ENCODE assay signal across 9 cellular contexts in the genomic region with DNA sequence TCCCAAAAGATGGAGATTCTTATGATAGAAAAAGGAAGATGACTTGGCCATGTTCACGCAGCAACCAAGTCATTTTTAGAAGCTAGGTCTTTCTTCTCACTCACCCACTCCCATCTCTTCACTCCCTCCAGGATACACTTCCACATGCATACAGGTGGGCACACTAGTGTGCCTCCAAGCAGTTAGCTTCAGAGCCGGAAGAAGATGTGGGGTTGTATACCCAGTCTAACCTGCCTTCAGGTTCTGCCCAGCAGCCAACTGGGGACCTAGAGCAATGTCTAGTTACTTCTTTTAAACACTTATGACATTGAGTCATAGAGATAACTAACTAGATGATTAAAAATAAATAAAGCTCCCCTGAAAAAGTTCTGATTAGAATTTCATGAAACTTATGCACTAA. TPM values are rescaled to one million over a fixed set of nuclear protein-coding genes. Genes with fewer than 3 reads are reported as not detected.
DNase-seq lines count a peak whose midpoint lies in the region; ATAC-seq, FAIRE-seq and TF ChIP-seq lines count a peak whose summit lies in the region.
"Had no signal": no experiment of that assay in that cellular context is flagged by ENCODE, and none has a peak within 500 bp of the region (broad histone marks: within the 10 kb centered on the region; RNA-seq: fewer than 3 reads in every experiment).

No MANE protein-coding gene starts in this region.

- H3K4me2 ChIP-seq in GM12878 (ENCODE audit: control insufficient read depth, insufficient read depth), result peak overlapping the region; percentile 90
- H3K4me2 ChIP-seq in PC-9, result no peak overlapping the region
- H3K4me2 ChIP-seq in SK-N-SH, result no peak overlapping the region

- peak; percentile 35 for ATAC-seq in HG03354 (IDR thresholded peaks at IDR 0.05; ENCODE audit: poor library complexity, severe bottlenecking, unreplicated experiment)
- peak; percentile 57 for ATAC-seq in GM12878
- ATAC-seq in HG02571 (IDR thresholded peaks at IDR 0.05; ENCODE audit: unreplicated experiment), result no peak
- no peak for ATAC-seq in HG03025 (IDR thresholded peaks at IDR 0.05; ENCODE audit: low FRiP score, unreplicated experiment)

- H3K27ac ChIP-seq in GM12878 (ENCODE audit: control insufficient read depth, insufficient read depth), result peak overlapping the region; percentile 95
- peak overlapping the region in 3 of 4 donors; percentile 12 to 79 (median 74) for H3K27ac ChIP-seq in sigmoid colon
- no peak overlapping the region for H3K27ac ChIP-seq in PC-9
- no peak overlapping the region for H3K27ac ChIP-seq in SK-N-SH (ENCODE audit: low read depth in 2 of 2, low read length in 1 of 2)
- H3K27ac ChIP-seq: WERI-Rb-1 had no signal

- BruUV-seq in GM12878 (replicated peaks; lab: Mats Ljungman, UMichigan), result no TSS peak
- BruUV-seq in PC-9 (replicated peaks; lab: Mats Ljungman, UMichigan), result no TSS peak

- no peaks in the 10 kb centered on the region for H3K9me2 ChIP-seq in PC-9 (ENCODE audit: insufficient read depth)
- H3K9me2 ChIP-seq in SK-N-SH, result no peaks in the 10 kb centered on the region

- CTCF ChIA-PET in GM12878 (lab: Yijun Ruan, JAX) (interaction anchor here (0.7 to 2.7 kb wide), 8 partner anchors 11 to 85 kb away, joined by 3 to 11 read pairs (median 4); no protein-coding TSS in a partner anchor), PC-9 (lab: Charles Lee) (no interaction called here), SK-N-SH (lab: Yijun Ruan, JAX) (interaction anchor here (0.9 kb wide), 1 partner anchor 14 kb away, joined by 3 read pairs; no protein-coding TSS in a partner anchor)

- RAD21 ChIA-PET in GM12878 (lab: Charles Lee; ENCODE audit: unreplicated experiment), result interaction anchor here (0.9 to 6.0 kb wide), 11 partner anchors 12 to 105 kb away, joined by 3 to 71 read pairs (median 5); no protein-coding TSS in a partner anchor

- TF ChIP-seq POLR2A in GM12878 (IDR thresholded peaks at IDR 0.05; ENCODE audit: low read depth, low read length) (0 out of 2 replicates have a peak, but pooled peaks have one; percentile 34), sigmoid colon (IDR thresholded peaks at IDR 0.05) (no peak)

- H3F3A ChIP-seq in PC-9 (ENCODE audit: insufficient read depth, low read depth) (peaks cover 10% of the 10 kb centered on the region), SK-N-SH (replicated peaks; ENCODE audit: insufficient read depth) (no peaks in the 10 kb centered on the region)

- H3K4me3 ChIP-seq in GM12878 (peak overlapping the region; percentile 81), sigmoid colon (peak overlapping the region in 2 of 4 donors; percentile 26 to 29), PC-9 (no peak overlapping the region), SK-N-SH (ENCODE audit: low read depth in 2 of 2, low read length in 1 of 2) (no peak overlapping the region)

- SMC1A ChIA-PET in GM12878 (lab: Charles Lee; ENCODE audit: uncharacterized antibody, unreplicated experiment), result interaction anchor here (0.7 to 7.4 kb wide), 22 partner anchors 11 to 75 kb away, joined by 3 to 130 read pairs (median 7); no protein-coding TSS in a partner anchor

- no peak for TF ChIP-seq CTCF in GM12878 (IDR thresholded peaks at IDR 0.05 in 2 of 3, conservative IDR thresholded peaks at IDR 0.05 in 1 of 3; ENCODE audit: control insufficient read depth in 2 of 3, extremely low read depth in 1 of 3, insufficient read depth in 1 of 3, low read depth in 3 of 3, low read length in 3 of 3)
- TF ChIP-seq CTCF in sigmoid colon (IDR thresholded peaks at IDR 0.05), result no peak
- TF ChIP-seq CTCF in PC-9 (conservative IDR thresholded peaks at IDR 0.05), result no peak
- no peak for TF ChIP-seq CTCF in SK-N-SH (IDR thresholded peaks at IDR 0.05)

- POLR2A ChIA-PET in GM12878 (lab: Charles Lee) (interaction anchor here (0.6 to 4.7 kb wide), 13 partner anchors 9 to 105 kb away, joined by 3 to 25 read pairs (median 4); partner anchors contain the start of gene TANK), PC-9 (lab: Charles Lee; ENCODE audit: unreplicated experiment) (no interaction called here), SK-N-SH (lab: Yijun Ruan, JAX) (no interaction called here)

- FAIRE-seq in GM18507 (lab: Jason Lieb, UNC), result peak; percentile 68
- no peak for FAIRE-seq in GM12878 (lab: Jason Lieb, UNC)

- H4K20me1 ChIP-seq in GM12878 (ENCODE audit: control insufficient read depth, insufficient read depth) (no peaks in the 10 kb centered on the region), PC-9 (ENCODE audit: insufficient read depth) (no peaks in the 10 kb centered on the region), SK-N-SH (ENCODE audit: insufficient read depth) (no peaks in the 10 kb centered on the region)

- H3K4me1 ChIP-seq in GM12878 (ENCODE audit: control insufficient read depth, insufficient read depth, low read length) (no peaks in the 10 kb centered on the region), sigmoid colon (peaks cover 0 to 64% (median 45%) of the 10 kb centered on the region in 4 donors), PC-9 (replicated peaks; ENCODE audit: insufficient read depth) (peaks cover 37% of the 10 kb centered on the region), SK-N-SH (ENCODE audit: control insufficient read depth in 1 of 2, insufficient read depth in 2 of 2, low read depth in 1 of 2, low read length in 1 of 2) (peaks cover 7 to 17% of the 10 kb centered on the region in 2 experiments; a peak in 3 of 4 replicates)

- H3K79me2 ChIP-seq in GM12878 (ENCODE audit: control insufficient read depth, insufficient read depth, low read length), result peaks cover 67% of the 10 kb centered on the region
- H3K79me2 ChIP-seq in PC-9 (ENCODE audit: low read depth), result no peaks in the 10 kb centered on the region
- no peaks in the 10 kb centered on the region for H3K79me2 ChIP-seq in SK-N-SH (ENCODE audit: insufficient read depth)

- TF ChIP-seq RAD21 in GM12878 (IDR thresholded peaks at IDR 0.05; ENCODE audit: insufficient read depth, low read depth, low read length) (no peak), SK-N-SH (IDR thresholded peaks at IDR 0.05; ENCODE audit: low read length) (no peak)

- no peak for TF ChIP-seq EP300 in GM12878 (IDR thresholded peaks at IDR 0.05; ENCODE audit: borderline replicate concordance in 1 of 2, control insufficient read depth in 1 of 2, low read depth in 2 of 2, low read length in 2 of 2)
- TF ChIP-seq EP300 in sigmoid colon (IDR thresholded peaks at IDR 0.05), result no peak
- TF ChIP-seq EP300 in SK-N-SH (IDR thresholded peaks at IDR 0.05; ENCODE audit: borderline replicate concordance in 1 of 2, low read depth in 1 of 2, low read length in 1 of 2), result no peak

- H3K9me3 ChIP-seq in GM12878 (replicated peaks; ENCODE audit: control insufficient read depth, insufficient read depth, low read length) (no peaks in the 10 kb centered on the region; the same call in 1 of the 3 replicates), sigmoid colon (no peaks in the 10 kb centered on the region), PC-9 (ENCODE audit: insufficient read depth, low read depth) (no peaks in the 10 kb centered on the region), SK-N-SH (no peaks in the 10 kb centered on the region)

- H3K27me3 ChIP-seq in GM12878 (replicated peaks in 1 of 2; ENCODE audit: control insufficient read depth in 2 of 2, insufficient read depth in 2 of 2, low read length in 1 of 2), result no peaks in the 10 kb centered on the region
- H3K27me3 ChIP-seq in sigmoid colon, result no peaks in the 10 kb centered on the region
- no peaks in the 10 kb centered on the region for H3K27me3 ChIP-seq in PC-9 (ENCODE audit: insufficient read depth, low read depth)
- H3K27me3 ChIP-seq in SK-N-SH (ENCODE audit: insufficient read depth), result no peaks in the 10 kb centered on the region

- no peaks in the 10 kb centered on the region for H3K36me3 ChIP-seq in GM12878 (ENCODE audit: control insufficient read depth in 2 of 2, insufficient read depth in 2 of 2, low read length in 1 of 2)
- no peaks in the 10 kb centered on the region for H3K36me3 ChIP-seq in sigmoid colon
- no peaks in the 10 kb centered on the region for H3K36me3 ChIP-seq in PC-9 (ENCODE audit: low read depth)
- H3K36me3 ChIP-seq in SK-N-SH (replicated peaks in 1 of 2; ENCODE audit: control insufficient read depth in 1 of 2, insufficient read depth in 2 of 2, low read length in 1 of 2), result no peaks in the 10 kb centered on the region
- H3K36me3 ChIP-seq: WERI-Rb-1 had no signal

- peak overlapping the region; percentile 77 for H3K9ac ChIP-seq in GM12878 (ENCODE audit: control insufficient read depth, insufficient read depth, low read length)
- H3K9ac ChIP-seq in SK-N-SH, result no peak overlapping the region

- no peak for DNase-seq in GM18507 (ENCODE audit: extremely low spot score, insufficient read length, low read depth)
- DNase-seq in GM12878 (ENCODE audit: low read depth, low spot score), result no peak
- no peak for DNase-seq in sigmoid colon
- DNase-seq in PC-9, result no peak
- DNase-seq in SK-N-SH, result no peak
- DNase-seq: WERI-Rb-1 had no signal

- WGBS in GM12878 (ENCODE audit: insufficient coverage, insufficient replicate concordance, low lambda C conversion rate, missing lambda C conversion rate), result 3% methylated on average over 2 of the region's 2 CpGs
- WGBS in sigmoid colon, 2 donors, result 61 to 86% methylated on average over 2 of the region's 2 CpGs
- 96% methylated on average over 2 of the region's 2 CpGs for WGBS in SK-N-SH (ENCODE audit: low lambda C conversion rate)

- in situ Hi-C loops in GM12878 (cut with MboI), result no loop called here

- intact Hi-C loops in GM12878 (cut with micrococcal nuclease; ENCODE audit: unreplicated experiment) (loop anchor here (5.0 kb wide), 1 partner anchor 34 kb away; no protein-coding TSS in a partner anchor), sigmoid colon (cut with DNase I) (loop anchor here (2.0 kb wide), 1 partner anchor 20 kb away; no protein-coding TSS in a partner anchor), PC-9 (cut with micrococcal nuclease; ENCODE audit: unreplicated experiment) (no loop called here)

- H2AFZ ChIP-seq in GM12878 (ENCODE audit: control insufficient read depth, low read depth, low read length) (no peak overlapping the region), PC-9 (no peak overlapping the region), SK-N-SH (ENCODE audit: low read depth) (no peak overlapping the region)

RNA-seq across cellular contexts. Expression of gene TANK, which starts 21.8 kb away (rescaled TPM):
- 423 and 495 TPM in 2 replicates for total RNA-seq in GM12878 (2013; cell fraction: nucleolus; rRNA removed)
- total RNA-seq in GM12878 (2014; rRNA removed), result 73.1 and 79.9 TPM in 2 replicates
- total RNA-seq in GM12878 (2014; rRNA removed; fragmentation: Illumina TruSeq; extraction: Trizol), result 107 and 110 TPM in 2 replicates
- total RNA-seq in GM12878 (2021), result 56.6 and 64.2 TPM in 2 replicates
- 28.9 TPM for polyA plus RNA-seq in GM12878 (2011; ENCODE audit: low read depth)
- 121 and 166 TPM in 2 replicates for polyA plus RNA-seq in GM12878 (2011; rRNA removed)
- polyA plus RNA-seq in GM12878 (2011; cell fraction: cytosol; rRNA removed), result 44.8 and 49.0 TPM in 2 replicates
- polyA plus RNA-seq in GM12878 (2011; cell fraction: nucleus; rRNA removed), result 61.7 and 70.9 TPM in 2 replicates
- 40.5 and 47.5 TPM in 2 replicates for polyA plus RNA-seq in GM12878 (2012)
- polyA plus RNA-seq in GM12878 (2014; fragmentation: Illumina TruSeq; extraction: Trizol), result 76.6 and 104 TPM in 2 replicates
- 100 to 1,000 TPM; 102 to 127 TPM for polyA plus RNA-seq in GM12878 (2014; fragmentation: Nextera tagmentation; extraction: Ambion mirVana)
- 40.1 and 48.6 TPM in 2 replicates for polyA plus RNA-seq in GM12878 (2014; rRNA removed)
- polyA plus RNA-seq in GM12878 (2016; fragmentation: Nextera tagmentation; extraction: Ambion mirVana), result 100 to 1,000 TPM; 104 TPM
- polyA minus RNA-seq in GM12878 (2011; rRNA and poly(A)+ RNA removed), result 61.1 and 79.8 TPM in 2 replicates
- polyA minus RNA-seq in GM12878 (2011; cell fraction: cytosol; rRNA and poly(A)+ RNA removed), result 20.8 and 33.6 TPM in 2 replicates
- 136 and 215 TPM in 2 replicates for polyA minus RNA-seq in GM12878 (2011; cell fraction: nucleus; rRNA and poly(A)+ RNA removed)
- total RNA-seq in sigmoid colon, result 10 to 100 TPM; 45.7 to 82.8 (median 71.0) TPM
- polyA plus RNA-seq in sigmoid colon, result 10 to 100 TPM; 35.2 to 52.9 (median 41.4) TPM
- total RNA-seq in PC-9 (2021), result 31.3 and 46.1 TPM in 2 replicates
- 23.4 and 25.7 TPM in 2 replicates for polyA plus RNA-seq in SK-N-SH (2012; rRNA removed)
- polyA plus RNA-seq in SK-N-SH (2012; cell fraction: cytosol; rRNA removed), result 29.8 and 42.8 TPM in 2 replicates
- polyA plus RNA-seq in SK-N-SH (2012; cell fraction: nucleus; rRNA removed), result 18.5 and 36.8 TPM in 2 replicates

Comparison
In these comparisons a context has a peak if more than half of its experiments do, and no peak if none do; other contexts are left out.
1. ATAC-seq: peak in HG03354 (single experiment) and GM12878 (single experiment); none in HG02571 (single experiment) and HG03025 (single experiment).
2. H3K27ac ChIP-seq: peak in GM12878 (single experiment) and sigmoid colon (3 of 4); none in PC-9 (single experiment) and SK-N-SH (0 of 2).